In the genomic region with DNA sequence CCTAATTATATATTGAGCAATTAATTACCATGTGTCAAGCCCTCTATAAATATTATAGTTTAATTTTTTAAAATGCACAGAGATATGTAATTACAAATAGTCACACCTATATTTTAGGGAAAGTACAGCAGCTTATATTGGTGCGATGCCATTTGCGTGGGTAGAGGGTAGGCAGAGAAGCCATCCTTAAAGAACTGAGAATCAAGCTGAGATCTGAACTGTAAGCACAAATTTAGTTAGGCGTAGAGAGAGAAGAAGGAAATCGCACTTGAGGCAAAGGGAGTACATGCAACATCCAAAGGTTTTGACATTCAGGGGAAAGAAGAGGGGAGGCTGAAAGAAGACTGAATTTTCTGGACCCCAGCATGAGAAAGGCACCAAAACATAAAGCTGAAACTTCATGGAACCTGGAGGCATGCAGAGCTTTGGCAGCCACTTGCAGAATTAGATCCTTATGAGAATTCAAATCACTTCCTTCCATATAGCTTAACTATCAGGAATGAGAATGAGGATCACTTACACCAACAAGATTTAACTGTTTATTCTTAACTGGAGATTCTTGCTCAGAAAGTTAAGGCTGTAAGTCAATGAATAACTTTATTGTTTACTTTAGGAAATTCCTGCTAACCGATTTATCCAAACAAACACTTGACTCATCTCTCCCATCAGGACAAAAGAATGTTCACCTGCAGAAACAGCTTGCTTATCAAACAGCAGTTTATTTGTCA, we compare ENCODE assay signal across 16 cellular contexts.
A peak's percentile ranks its signal among the peaks of the same experiment; 100 is the strongest.
DNase-seq lines count a peak whose midpoint lies in the region; ATAC-seq, FAIRE-seq and TF ChIP-seq lines count a peak whose summit lies in the region.
"Had no signal": no experiment of that assay in that cellular context is flagged by ENCODE, and none has a peak within 500 bp of the region (broad histone marks: within the 10 kb centered on the region; RNA-seq: fewer than 3 reads in every experiment).

No MANE protein-coding gene starts in this region.

- H4K20me1 ChIP-seq in keratinocyte (ENCODE audit: control insufficient read depth, extremely low read depth, insufficient read depth, low read length): no peaks in the 10 kb centered on the region
- H4K20me1 ChIP-seq: BLaER1 treated with 17β-estradiol and CSF1 and Interleukin-3, amounts not matched to agents 10 nM and 100 nM had no signal

- no peak overlapping the region for H2AFZ ChIP-seq in keratinocyte (ENCODE audit: control insufficient read depth, low read length)

- CTCF ChIA-PET in A549 (lab: Yijun Ruan, JAX) (interaction anchor here (1.0 to 1.1 kb wide), 2 partner anchors 26 to 28 kb away, joined by 3 read pairs; no protein-coding TSS in a partner anchor), T-cell (lab: Charles Lee) (interaction anchor here in 1 of 2 donors (0.6 kb wide), 1 partner anchor 859 kb away, joined by 4 read pairs; no protein-coding TSS in a partner anchor)

- POLR2A ChIA-PET in A549 (lab: Yijun Ruan, JAX) (interaction anchor here (1.0 kb wide), 1 partner anchor 32 kb away, joined by 5 read pairs; no protein-coding TSS in a partner anchor), T-cell (lab: Charles Lee) (no interaction called here)

- no peaks in the 10 kb centered on the region for H3K36me3 Mint-ChIP-seq in T-cell

- H3K4me2 ChIP-seq in A549 (peak overlapping the region; percentile 89), keratinocyte (ENCODE audit: control insufficient read depth, extremely low read depth, insufficient read depth, low read depth, low read length) (peak overlapping the region; percentile 52)

- H3K4me1 ChIP-seq in A549 (peaks cover 20% of the 10 kb centered on the region), keratinocyte (ENCODE audit: control insufficient read depth, extremely low read depth, insufficient read depth, low read length) (peaks cover 11% of the 10 kb centered on the region)
- H3K4me1 ChIP-seq: heart left ventricle had no signal

- peak; percentile 40 to 59; a peak in 4 of 5 replicates for TF ChIP-seq RAD21 in A549 (conservative IDR thresholded peaks at IDR 0.05 in 1 of 2, IDR thresholded peaks at IDR 0.05 in 1 of 2)

- 27% methylated on average over 5 of the region's 5 CpGs for WGBS in A549 (ENCODE audit: missing lambda C conversion rate)

- peak; percentile 81 to 87; a peak in 4 of 5 replicates for TF ChIP-seq EP300 in A549 (IDR thresholded peaks at IDR 0.05)

- no peaks in the 10 kb centered on the region for H3K79me2 ChIP-seq in keratinocyte (ENCODE audit: control insufficient read depth, insufficient read depth, low read length)

- H3K27ac ChIP-seq in A549: peak overlapping the region; percentile 76 to 85
- H3K27ac ChIP-seq in VCaP: peak overlapping the region; percentile 90
- no peak overlapping the region for H3K27ac ChIP-seq in keratinocyte (ENCODE audit: control insufficient read depth, insufficient read depth, low read length)
- no peak overlapping the region for H3K27ac ChIP-seq in WERI-Rb-1
- H3K27ac ChIP-seq: BLaER1 treated with 17β-estradiol and CSF1 and Interleukin-3, amounts not matched to agents 10 nM and 100 nM; heart left ventricle; skin epidermis had no signal

- H3K27me3 ChIP-seq in keratinocyte (ENCODE audit: control insufficient read depth, extremely low read depth, insufficient read depth, low read length) (no peaks in the 10 kb centered on the region), WERI-Rb-1 (ENCODE audit: insufficient read depth, low read depth, severe bottlenecking) (no peaks in the 10 kb centered on the region)
- H3K27me3 ChIP-seq: BLaER1 treated with 17β-estradiol and CSF1 and Interleukin-3, amounts not matched to agents 10 nM and 100 nM; heart left ventricle had no signal

- H3K9me3 ChIP-seq in A549 (peaks cover 16% of the 10 kb centered on the region; the same call in 2 of the 3 replicates), keratinocyte (ENCODE audit: control insufficient read depth, low read depth, low read length) (no peaks in the 10 kb centered on the region), WERI-Rb-1 (ENCODE audit: severe bottlenecking) (no peaks in the 10 kb centered on the region)
- H3K9me3 ChIP-seq: heart left ventricle had no signal

- peaks cover 0 to 6% (median 0%) of the 10 kb centered on the region in 3 donors for H3K9me3 Mint-ChIP-seq in T-cell

- no peak for TF ChIP-seq CTCF in A549 (IDR thresholded peaks at IDR 0.05)
- TF ChIP-seq CTCF in HFF-Myc (IDR thresholded peaks at IDR 0.05; ENCODE audit: low read depth, low read length, missing control alignments): no peak
- no peak for TF ChIP-seq CTCF in VCaP (conservative IDR thresholded peaks at IDR 0.05)
- TF ChIP-seq CTCF in keratinocyte (optimal IDR thresholded peaks at IDR 0.05 in 1 of 3, IDR thresholded peaks at IDR 0.05 in 1 of 3, conservative IDR thresholded peaks at IDR 0.05 in 1 of 3; ENCODE audit: extremely low read depth in 1 of 3, insufficient read depth in 2 of 3, low read length in 3 of 3): no peak
- TF ChIP-seq CTCF in WERI-Rb-1 (IDR thresholded peaks at IDR 0.05; ENCODE audit: low read depth, low read length): no peak

- no peak overlapping the region for H3K4me3 ChIP-seq in A549
- no peak overlapping the region for H3K4me3 ChIP-seq in HFF-Myc (replicated peaks; ENCODE audit: low read depth, low read length)
- H3K4me3 ChIP-seq in keratinocyte (ENCODE audit: control insufficient read depth in 2 of 3, extremely low read depth in 1 of 3, insufficient read depth in 2 of 3, low read depth in 1 of 3, low read length in 3 of 3): no peak overlapping the region
- no peak overlapping the region for H3K4me3 ChIP-seq in WERI-Rb-1 (ENCODE audit: low read depth, low read length)
- H3K4me3 ChIP-seq: heart left ventricle, skin epidermis had no signal

- H3K9me1 ChIP-seq in keratinocyte (ENCODE audit: control insufficient read depth, extremely low read depth, insufficient read depth, low read length): no peaks in the 10 kb centered on the region

- no peaks in the 10 kb centered on the region for H3K4me1 Mint-ChIP-seq in T-cell

- dilution Hi-C loops in keratinocyte (cut with MboI; ENCODE audit: extremely low pct_ligation_motif_present, low sequenced_read_pairs): no loop called here

- H3K4me3 Mint-ChIP-seq in T-cell: no peak overlapping the region
- H3K4me3 Mint-ChIP-seq: T-helper 2 cell treated with Interferon-gamma antibody and Interleukin-4, amounts not matched to agents 5 μg/mL and 100 μg/mL, for 36 hours had no signal

- FAIRE-seq in A549 (lab: Jason Lieb, UNC) (peak; percentile 98), keratinocyte (lab: Jason Lieb, UNC) (no peak)

- peak; percentile 92 for DNase-seq in A549 (ENCODE audit: low read depth in 1 of 2, low spot score in 1 of 2)
- peak; percentile 56 for DNase-seq in HFF-Myc (ENCODE audit: extremely low read depth, low read depth)
- peak; percentile 15 for DNase-seq in keratinocyte (ENCODE audit: low read depth, low spot score)
- no peak for DNase-seq in WERI-Rb-1
- no peak for DNase-seq in T-cell
- DNase-seq: activated T-cell treated with anti-CD3 and anti-CD28 coated beads, Interleukin-2, amount 50 U/mL, for 1 hour; caudate nucleus; heart left ventricle; Kasumi-1; NCI-H69 had no signal

- H3K36me3 ChIP-seq in keratinocyte (ENCODE audit: control insufficient read depth in 2 of 2, extremely low read depth in 1 of 2, insufficient read depth in 2 of 2, low read length in 2 of 2) (no peaks in the 10 kb centered on the region), WERI-Rb-1 (no peaks in the 10 kb centered on the region)
- H3K36me3 ChIP-seq: BLaER1 treated with 17β-estradiol and CSF1 and Interleukin-3, amounts not matched to agents 10 nM and 100 nM; heart left ventricle had no signal

- no peak overlapping the region for H3K9ac ChIP-seq in keratinocyte (ENCODE audit: control insufficient read depth, extremely low read depth, insufficient read depth, low read length)
- H3K9ac ChIP-seq: BLaER1 treated with 17β-estradiol and CSF1 and Interleukin-3, amounts not matched to agents 10 nM and 100 nM had no signal

- no peak for TF ChIP-seq POLR2A in A549 (IDR thresholded peaks at IDR 0.05; ENCODE audit: low read length)

- ATAC-seq in A549 (peak; percentile 93 to 95), GM18511 (IDR thresholded peaks at IDR 0.05; ENCODE audit: unreplicated experiment) (no peak), T-cell (replicated peaks in 1 of 4) (no peak), GM21360 (IDR thresholded peaks at IDR 0.05; ENCODE audit: unreplicated experiment) (no peak)
- ATAC-seq: heart left ventricle had no signal

- no peaks in the 10 kb centered on the region for H3K27me3 Mint-ChIP-seq in T-cell

- H3K27ac Mint-ChIP-seq in T-cell: no peak overlapping the region
- H3K27ac Mint-ChIP-seq: T-helper 2 cell treated with Interferon-gamma antibody and Interleukin-4, amounts not matched to agents 5 μg/mL and 100 μg/mL, for 36 hours had no signal

TF ChIP-seq in A549, 52 proteins besides CTCF, POLR2A, EP300 and RAD21 (continues in another document):
- TF ChIP-seq FOSL2 (IDR thresholded peaks at IDR 0.05) (peak; percentile 96), FOSL2 (CRISPR knock-in tag; IDR thresholded peaks at IDR 0.05) (peak; percentile 98), ESRRA (IDR thresholded peaks at IDR 0.05; ENCODE audit: borderline replicate concordance, low read length) (no peak), MAFK (IDR thresholded peaks at IDR 0.05; ENCODE audit: partially characterized antibody) (no peak), SMC3 (IDR thresholded peaks at IDR 0.05) (peak; percentile 46; the same call in 2 of the 3 replicates), CHD2 (IDR thresholded peaks at IDR 0.05; ENCODE audit: low read length, partially characterized antibody) (no peak), NR3C1 (IDR thresholded peaks at IDR 0.05) (no peak), KDM1A (IDR thresholded peaks at IDR 0.05; ENCODE audit: low read depth) (no peak), RARB (CRISPR knock-in tag; IDR thresholded peaks at IDR 0.05) (no peak), HOXA7 (CRISPR knock-in tag; IDR thresholded peaks at IDR 0.05) (no peak), JUNB (IDR thresholded peaks at IDR 0.05) (peak; percentile 97), MYC (IDR thresholded peaks at IDR 0.05; ENCODE audit: borderline replicate concordance, low read length) (no peak), HDAC2 (IDR thresholded peaks at IDR 0.05) (no peak)
- TF ChIP-seq, protein P1, sequence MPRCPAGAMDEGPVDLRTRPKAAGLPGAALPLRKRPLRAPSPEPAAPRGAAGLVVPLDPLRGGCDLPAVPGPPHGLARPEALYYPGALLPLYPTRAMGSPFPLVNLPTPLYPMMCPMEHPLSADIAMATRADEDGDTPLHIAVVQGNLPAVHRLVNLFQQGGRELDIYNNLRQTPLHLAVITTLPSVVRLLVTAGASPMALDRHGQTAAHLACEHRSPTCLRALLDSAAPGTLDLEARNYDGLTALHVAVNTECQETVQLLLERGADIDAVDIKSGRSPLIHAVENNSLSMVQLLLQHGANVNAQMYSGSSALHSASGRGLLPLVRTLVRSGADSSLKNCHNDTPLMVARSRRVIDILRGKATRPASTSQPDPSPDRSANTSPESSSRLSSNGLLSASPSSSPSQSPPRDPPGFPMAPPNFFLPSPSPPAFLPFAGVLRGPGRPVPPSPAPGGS (IDR thresholded peaks at IDR 0.05): peak; percentile 88; the same call in 1 of the 3 replicates

Comparison
In these comparisons a context has a peak if more than half of its experiments do, and no peak if none do; other contexts are left out.
1. ATAC-seq: peak in A549 (2 of 2); none in GM18511 (single experiment), T-cell (0 of 4) and GM21360 (single experiment).
2. DNase-seq: peak in A549 (2 of 2), HFF-Myc (single experiment) and keratinocyte (single experiment); none in WERI-Rb-1 (single experiment) and T-cell (0 of 34).
3. H3K27ac ChIP-seq: peak in A549 (2 of 2) and VCaP (single experiment); none in keratinocyte (single experiment) and WERI-Rb-1 (single experiment).